Comparison of ENCODE assay signal across 1 cellular context in genomic region chr22:46195487-46196165, GRCh38.
TF ChIP-seq lines count a peak whose summit lies in the region.

No MANE protein-coding gene starts in this region.

TF ChIP-seq in K562, 482 proteins besides CTCF, POLR2A, EP300 and RAD21:
- TF ChIP-seq JUN (IDR thresholded peaks at IDR 0.05; ENCODE audit: borderline replicate concordance, low read depth, low read length), result no peak
- no peak for TF ChIP-seq JUN (CRISPR knock-in tag; IDR thresholded peaks at IDR 0.05; ENCODE audit: borderline replicate concordance)
- TF ChIP-seq SNRNP70 (optimal IDR thresholded peaks at IDR 0.05; ENCODE audit: low read depth, low read length), result no peak
- TF ChIP-seq, protein P1, sequence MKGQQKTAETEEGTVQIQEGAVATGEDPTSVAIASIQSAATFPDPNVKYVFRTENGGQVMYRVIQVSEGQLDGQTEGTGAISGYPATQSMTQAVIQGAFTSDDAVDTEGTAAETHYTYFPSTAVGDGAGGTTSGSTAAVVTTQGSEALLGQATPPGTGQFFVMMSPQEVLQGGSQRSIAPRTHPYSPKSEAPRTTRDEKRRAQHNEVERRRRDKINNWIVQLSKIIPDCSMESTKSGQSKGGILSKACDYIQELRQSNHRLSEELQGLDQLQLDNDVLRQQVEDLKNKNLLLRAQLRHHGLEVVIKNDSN (CRISPR knock-in tag; IDR thresholded peaks at IDR 0.05), result 0 out of 2 replicates have a peak, but pooled peaks have one; percentile 16
- no peak for TF ChIP-seq ELF2 (CRISPR knock-in tag; IDR thresholded peaks at IDR 0.05)
- TF ChIP-seq SPI1 (IDR thresholded peaks at IDR 0.05; ENCODE audit: borderline replicate concordance, low read depth, low read length), result no peak
- TF ChIP-seq HMGXB4 (CRISPR knock-in tag; IDR thresholded peaks at IDR 0.05), result no peak
- no peak for TF ChIP-seq ZNF699 (CRISPR knock-in tag; IDR thresholded peaks at IDR 0.05; ENCODE audit: insufficient replicate concordance)
- TF ChIP-seq, protein P2, sequence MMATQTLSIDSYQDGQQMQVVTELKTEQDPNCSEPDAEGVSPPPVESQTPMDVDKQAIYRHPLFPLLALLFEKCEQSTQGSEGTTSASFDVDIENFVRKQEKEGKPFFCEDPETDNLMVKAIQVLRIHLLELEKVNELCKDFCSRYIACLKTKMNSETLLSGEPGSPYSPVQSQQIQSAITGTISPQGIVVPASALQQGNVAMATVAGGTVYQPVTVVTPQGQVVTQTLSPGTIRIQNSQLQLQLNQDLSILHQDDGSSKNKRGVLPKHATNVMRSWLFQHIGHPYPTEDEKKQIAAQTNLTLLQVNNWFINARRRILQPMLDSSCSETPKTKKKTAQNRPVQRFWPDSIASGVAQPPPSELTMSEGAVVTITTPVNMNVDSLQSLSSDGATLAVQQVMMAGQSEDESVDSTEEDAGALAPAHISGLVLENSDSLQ (IDR thresholded peaks at IDR 0.05), result 0 out of 2 replicates have a peak, but pooled peaks have one; percentile 17
- no peak for TF ChIP-seq CEBPB (tag; IDR thresholded peaks at IDR 0.05)
- TF ChIP-seq, protein P3, sequence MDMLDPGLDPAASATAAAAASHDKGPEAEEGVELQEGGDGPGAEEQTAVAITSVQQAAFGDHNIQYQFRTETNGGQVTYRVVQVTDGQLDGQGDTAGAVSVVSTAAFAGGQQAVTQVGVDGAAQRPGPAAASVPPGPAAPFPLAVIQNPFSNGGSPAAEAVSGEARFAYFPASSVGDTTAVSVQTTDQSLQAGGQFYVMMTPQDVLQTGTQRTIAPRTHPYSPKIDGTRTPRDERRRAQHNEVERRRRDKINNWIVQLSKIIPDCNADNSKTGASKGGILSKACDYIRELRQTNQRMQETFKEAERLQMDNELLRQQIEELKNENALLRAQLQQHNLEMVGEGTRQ (CRISPR knock-in tag; IDR thresholded peaks at IDR 0.05), result 0 out of 2 replicates have a peak, but pooled peaks have one; percentile 6
- TF ChIP-seq, protein P4, sequence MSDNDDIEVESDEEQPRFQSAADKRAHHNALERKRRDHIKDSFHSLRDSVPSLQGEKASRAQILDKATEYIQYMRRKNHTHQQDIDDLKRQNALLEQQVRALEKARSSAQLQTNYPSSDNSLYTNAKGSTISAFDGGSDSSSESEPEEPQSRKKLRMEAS (CRISPR knock-in tag; IDR thresholded peaks at IDR 0.05), result no peak
- TF ChIP-seq CBX3 (IDR thresholded peaks at IDR 0.05; ENCODE audit: borderline replicate concordance in 1 of 2, low read length in 2 of 2), result no peak
- no peak for TF ChIP-seq PHF21A (IDR thresholded peaks at IDR 0.05; ENCODE audit: borderline replicate concordance, low read depth)
